ENCODE assay signal across 1 cellular context in genomic region chr22:42419328-42419881, GRCh38.
TF ChIP-seq lines count a peak whose summit lies in the region.

No MANE protein-coding gene starts in this region.

TF ChIP-seq in GM12878, 131 proteins besides CTCF, POLR2A, EP300 and RAD21 (continued from another document and continues in another):
- TF ChIP-seq TCF7 (IDR thresholded peaks at IDR 0.05; ENCODE audit: borderline replicate concordance) (no peak), MYC (IDR thresholded peaks at IDR 0.05; ENCODE audit: insufficient read depth, insufficient read length, insufficient replicate concordance, low read length, severe bottlenecking) (no peak), ZSCAN29 (IDR thresholded peaks at IDR 0.05) (peak; percentile 81), LARP7 (IDR thresholded peaks at IDR 0.05) (peak; percentile 40; the same call in 1 of the 2 replicates), USF2 (IDR thresholded peaks at IDR 0.05; ENCODE audit: borderline replicate concordance, low read depth, low read length) (peak; percentile 47; the same call in 1 of the 2 replicates), ZNF217 (IDR thresholded peaks at IDR 0.05) (no peak), ZNF274 (IDR thresholded peaks at IDR 0.05; ENCODE audit: insufficient read depth, insufficient read length) (no peak), NRF1 (conservative IDR thresholded peaks at IDR 0.05; ENCODE audit: low read depth, low read length) (no peak), PAX5 (IDR thresholded peaks at IDR 0.05; ENCODE audit: borderline replicate concordance, low read depth, low read length) (peak; percentile 91), ZBED1 (IDR thresholded peaks at IDR 0.05; ENCODE audit: borderline replicate concordance) (no peak), NR2C2 (IDR thresholded peaks at IDR 0.05; ENCODE audit: borderline replicate concordance, control insufficient read depth, insufficient read length, low read depth) (no peak), SUPT20H (IDR thresholded peaks at IDR 0.05; ENCODE audit: borderline replicate concordance, control insufficient read depth, low read depth, low read length) (no peak), RB1 (IDR thresholded peaks at IDR 0.05; ENCODE audit: borderline replicate concordance) (no peak), IRF4 (IDR thresholded peaks at IDR 0.05; ENCODE audit: low read depth, low read length) (no peak), NR2F1 (conservative IDR thresholded peaks at IDR 0.05) (peak; percentile 99), ZZZ3 (IDR thresholded peaks at IDR 0.05; ENCODE audit: control insufficient read depth, insufficient read length, low read depth) (no peak), TAF1 (IDR thresholded peaks at IDR 0.05; ENCODE audit: borderline replicate concordance, low read depth, low read length) (no peak), ZBTB11 (CRISPR knock-in tag; IDR thresholded peaks at IDR 0.05) (no peak), MTA3 (IDR thresholded peaks at IDR 0.05; ENCODE audit: borderline replicate concordance, low read length) (no peak), BACH1 (IDR thresholded peaks at IDR 0.05; ENCODE audit: borderline replicate concordance) (peak; percentile 51; the same call in 1 of the 2 replicates), CHD4 (IDR thresholded peaks at IDR 0.05) (no peak), E2F8 (IDR thresholded peaks at IDR 0.05; ENCODE audit: low read depth, partially characterized antibody) (no peak)
- TF ChIP-seq, protein P1, sequence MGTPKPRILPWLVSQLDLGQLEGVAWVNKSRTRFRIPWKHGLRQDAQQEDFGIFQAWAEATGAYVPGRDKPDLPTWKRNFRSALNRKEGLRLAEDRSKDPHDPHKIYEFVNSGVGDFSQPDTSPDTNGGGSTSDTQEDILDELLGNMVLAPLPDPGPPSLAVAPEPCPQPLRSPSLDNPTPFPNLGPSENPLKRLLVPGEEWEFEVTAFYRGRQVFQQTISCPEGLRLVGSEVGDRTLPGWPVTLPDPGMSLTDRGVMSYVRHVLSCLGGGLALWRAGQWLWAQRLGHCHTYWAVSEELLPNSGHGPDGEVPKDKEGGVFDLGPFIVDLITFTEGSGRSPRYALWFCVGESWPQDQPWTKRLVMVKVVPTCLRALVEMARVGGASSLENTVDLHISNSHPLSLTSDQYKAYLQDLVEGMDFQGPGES (IDR thresholded peaks at IDR 0.05): no peak
- TF ChIP-seq, protein P2, sequence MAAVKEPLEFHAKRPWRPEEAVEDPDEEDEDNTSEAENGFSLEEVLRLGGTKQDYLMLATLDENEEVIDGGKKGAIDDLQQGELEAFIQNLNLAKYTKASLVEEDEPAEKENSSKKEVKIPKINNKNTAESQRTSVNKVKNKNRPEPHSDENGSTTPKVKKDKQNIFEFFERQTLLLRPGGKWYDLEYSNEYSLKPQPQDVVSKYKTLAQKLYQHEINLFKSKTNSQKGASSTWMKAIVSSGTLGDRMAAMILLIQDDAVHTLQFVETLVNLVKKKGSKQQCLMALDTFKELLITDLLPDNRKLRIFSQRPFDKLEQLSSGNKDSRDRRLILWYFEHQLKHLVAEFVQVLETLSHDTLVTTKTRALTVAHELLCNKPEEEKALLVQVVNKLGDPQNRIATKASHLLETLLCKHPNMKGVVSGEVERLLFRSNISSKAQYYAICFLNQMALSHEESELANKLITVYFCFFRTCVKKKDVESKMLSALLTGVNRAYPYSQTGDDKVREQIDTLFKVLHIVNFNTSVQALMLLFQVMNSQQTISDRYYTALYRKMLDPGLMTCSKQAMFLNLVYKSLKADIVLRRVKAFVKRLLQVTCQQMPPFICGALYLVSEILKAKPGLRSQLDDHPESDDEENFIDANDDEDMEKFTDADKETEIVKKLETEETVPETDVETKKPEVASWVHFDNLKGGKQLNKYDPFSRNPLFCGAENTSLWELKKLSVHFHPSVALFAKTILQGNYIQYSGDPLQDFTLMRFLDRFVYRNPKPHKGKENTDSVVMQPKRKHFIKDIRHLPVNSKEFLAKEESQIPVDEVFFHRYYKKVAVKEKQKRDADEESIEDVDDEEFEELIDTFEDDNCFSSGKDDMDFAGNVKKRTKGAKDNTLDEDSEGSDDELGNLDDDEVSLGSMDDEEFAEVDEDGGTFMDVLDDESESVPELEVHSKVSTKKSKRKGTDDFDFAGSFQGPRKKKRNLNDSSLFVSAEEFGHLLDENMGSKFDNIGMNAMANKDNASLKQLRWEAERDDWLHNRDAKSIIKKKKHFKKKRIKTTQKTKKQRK (IDR thresholded peaks at IDR 0.05; ENCODE audit: low read depth, low read length): no peak
- TF ChIP-seq, protein P3, sequence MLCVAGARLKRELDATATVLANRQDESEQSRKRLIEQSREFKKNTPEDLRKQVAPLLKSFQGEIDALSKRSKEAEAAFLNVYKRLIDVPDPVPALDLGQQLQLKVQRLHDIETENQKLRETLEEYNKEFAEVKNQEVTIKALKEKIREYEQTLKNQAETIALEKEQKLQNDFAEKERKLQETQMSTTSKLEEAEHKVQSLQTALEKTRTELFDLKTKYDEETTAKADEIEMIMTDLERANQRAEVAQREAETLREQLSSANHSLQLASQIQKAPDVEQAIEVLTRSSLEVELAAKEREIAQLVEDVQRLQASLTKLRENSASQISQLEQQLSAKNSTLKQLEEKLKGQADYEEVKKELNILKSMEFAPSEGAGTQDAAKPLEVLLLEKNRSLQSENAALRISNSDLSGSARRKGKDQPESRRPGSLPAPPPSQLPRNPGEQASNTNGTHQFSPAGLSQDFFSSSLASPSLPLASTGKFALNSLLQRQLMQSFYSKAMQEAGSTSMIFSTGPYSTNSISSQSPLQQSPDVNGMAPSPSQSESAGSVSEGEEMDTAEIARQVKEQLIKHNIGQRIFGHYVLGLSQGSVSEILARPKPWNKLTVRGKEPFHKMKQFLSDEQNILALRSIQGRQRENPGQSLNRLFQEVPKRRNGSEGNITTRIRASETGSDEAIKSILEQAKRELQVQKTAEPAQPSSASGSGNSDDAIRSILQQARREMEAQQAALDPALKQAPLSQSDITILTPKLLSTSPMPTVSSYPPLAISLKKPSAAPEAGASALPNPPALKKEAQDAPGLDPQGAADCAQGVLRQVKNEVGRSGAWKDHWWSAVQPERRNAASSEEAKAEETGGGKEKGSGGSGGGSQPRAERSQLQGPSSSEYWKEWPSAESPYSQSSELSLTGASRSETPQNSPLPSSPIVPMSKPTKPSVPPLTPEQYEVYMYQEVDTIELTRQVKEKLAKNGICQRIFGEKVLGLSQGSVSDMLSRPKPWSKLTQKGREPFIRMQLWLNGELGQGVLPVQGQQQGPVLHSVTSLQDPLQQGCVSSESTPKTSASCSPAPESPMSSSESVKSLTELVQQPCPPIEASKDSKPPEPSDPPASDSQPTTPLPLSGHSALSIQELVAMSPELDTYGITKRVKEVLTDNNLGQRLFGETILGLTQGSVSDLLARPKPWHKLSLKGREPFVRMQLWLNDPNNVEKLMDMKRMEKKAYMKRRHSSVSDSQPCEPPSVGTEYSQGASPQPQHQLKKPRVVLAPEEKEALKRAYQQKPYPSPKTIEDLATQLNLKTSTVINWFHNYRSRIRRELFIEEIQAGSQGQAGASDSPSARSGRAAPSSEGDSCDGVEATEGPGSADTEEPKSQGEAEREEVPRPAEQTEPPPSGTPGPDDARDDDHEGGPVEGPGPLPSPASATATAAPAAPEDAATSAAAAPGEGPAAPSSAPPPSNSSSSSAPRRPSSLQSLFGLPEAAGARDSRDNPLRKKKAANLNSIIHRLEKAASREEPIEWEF (IDR thresholded peaks at IDR 0.05; ENCODE audit: insufficient replicate concordance, low read depth, low read length): no peak
- TF ChIP-seq, protein P4, sequence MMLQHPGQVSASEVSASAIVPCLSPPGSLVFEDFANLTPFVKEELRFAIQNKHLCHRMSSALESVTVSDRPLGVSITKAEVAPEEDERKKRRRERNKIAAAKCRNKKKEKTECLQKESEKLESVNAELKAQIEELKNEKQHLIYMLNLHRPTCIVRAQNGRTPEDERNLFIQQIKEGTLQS (IDR thresholded peaks at IDR 0.05; ENCODE audit: borderline replicate concordance, extremely low read depth, low read depth, low read length): no peak
- TF ChIP-seq, protein P5, sequence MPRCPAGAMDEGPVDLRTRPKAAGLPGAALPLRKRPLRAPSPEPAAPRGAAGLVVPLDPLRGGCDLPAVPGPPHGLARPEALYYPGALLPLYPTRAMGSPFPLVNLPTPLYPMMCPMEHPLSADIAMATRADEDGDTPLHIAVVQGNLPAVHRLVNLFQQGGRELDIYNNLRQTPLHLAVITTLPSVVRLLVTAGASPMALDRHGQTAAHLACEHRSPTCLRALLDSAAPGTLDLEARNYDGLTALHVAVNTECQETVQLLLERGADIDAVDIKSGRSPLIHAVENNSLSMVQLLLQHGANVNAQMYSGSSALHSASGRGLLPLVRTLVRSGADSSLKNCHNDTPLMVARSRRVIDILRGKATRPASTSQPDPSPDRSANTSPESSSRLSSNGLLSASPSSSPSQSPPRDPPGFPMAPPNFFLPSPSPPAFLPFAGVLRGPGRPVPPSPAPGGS (IDR thresholded peaks at IDR 0.05; ENCODE audit: borderline replicate concordance, insufficient read depth, low read depth, low read length, poor library complexity, severe bottlenecking): no peak
- TF ChIP-seq, protein P6, sequence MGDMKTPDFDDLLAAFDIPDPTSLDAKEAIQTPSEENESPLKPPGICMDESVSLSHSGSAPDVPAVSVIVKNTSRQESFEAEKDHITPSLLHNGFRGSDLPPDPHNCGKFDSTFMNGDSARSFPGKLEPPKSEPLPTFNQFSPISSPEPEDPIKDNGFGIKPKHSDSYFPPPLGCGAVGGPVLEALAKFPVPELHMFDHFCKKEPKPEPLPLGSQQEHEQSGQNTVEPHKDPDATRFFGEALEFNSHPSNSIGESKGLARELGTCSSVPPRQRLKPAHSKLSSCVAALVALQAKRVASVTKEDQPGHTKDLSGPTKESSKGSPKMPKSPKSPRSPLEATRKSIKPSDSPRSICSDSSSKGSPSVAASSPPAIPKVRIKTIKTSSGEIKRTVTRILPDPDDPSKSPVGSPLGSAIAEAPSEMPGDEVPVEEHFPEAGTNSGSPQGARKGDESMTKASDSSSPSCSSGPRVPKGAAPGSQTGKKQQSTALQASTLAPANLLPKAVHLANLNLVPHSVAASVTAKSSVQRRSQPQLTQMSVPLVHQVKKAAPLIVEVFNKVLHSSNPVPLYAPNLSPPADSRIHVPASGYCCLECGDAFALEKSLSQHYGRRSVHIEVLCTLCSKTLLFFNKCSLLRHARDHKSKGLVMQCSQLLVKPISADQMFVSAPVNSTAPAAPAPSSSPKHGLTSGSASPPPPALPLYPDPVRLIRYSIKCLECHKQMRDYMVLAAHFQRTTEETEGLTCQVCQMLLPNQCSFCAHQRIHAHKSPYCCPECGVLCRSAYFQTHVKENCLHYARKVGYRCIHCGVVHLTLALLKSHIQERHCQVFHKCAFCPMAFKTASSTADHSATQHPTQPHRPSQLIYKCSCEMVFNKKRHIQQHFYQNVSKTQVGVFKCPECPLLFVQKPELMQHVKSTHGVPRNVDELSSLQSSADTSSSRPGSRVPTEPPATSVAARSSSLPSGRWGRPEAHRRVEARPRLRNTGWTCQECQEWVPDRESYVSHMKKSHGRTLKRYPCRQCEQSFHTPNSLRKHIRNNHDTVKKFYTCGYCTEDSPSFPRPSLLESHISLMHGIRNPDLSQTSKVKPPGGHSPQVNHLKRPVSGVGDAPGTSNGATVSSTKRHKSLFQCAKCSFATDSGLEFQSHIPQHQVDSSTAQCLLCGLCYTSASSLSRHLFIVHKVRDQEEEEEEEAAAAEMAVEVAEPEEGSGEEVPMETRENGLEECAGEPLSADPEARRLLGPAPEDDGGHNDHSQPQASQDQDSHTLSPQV (IDR thresholded peaks at IDR 0.05): no peak
